Comparison of ENCODE assay signal across 9 cellular contexts in genomic region chr12:46071769-46072624, GRCh38.
DNase-seq lines count a peak whose midpoint lies in the region; ATAC-seq and TF ChIP-seq lines count a peak whose summit lies in the region.
"Had no signal": no experiment of that assay in that cellular context is flagged by ENCODE, and none has a peak within 500 bp of the region (broad histone marks: within the 10 kb centered on the region; RNA-seq: fewer than 3 reads in every experiment).

No MANE protein-coding gene starts in this region.

- H3K9ac ChIP-seq in smooth muscle cell (ENCODE audit: low read depth), result no peak overlapping the region
- H3K9ac ChIP-seq: BLaER1 treated with 17β-estradiol and CSF1 and Interleukin-3, amounts not matched to agents 10 nM and 100 nM had no signal

- WGBS in smooth muscle cell (ENCODE audit: low lambda C conversion rate), result 61% methylated on average over 8 of the region's 8 CpGs

- DNase-seq in NCI-H1436 (lab: John Stamatoyannopoulos, UW) (peak; percentile 69), NCI-H1436 treated with DMSO at 0.1 percent for 48 hours (lab: John Stamatoyannopoulos, UW) (no peak), NCI-H187 (lab: John Stamatoyannopoulos, UW) (peak; percentile 14 to 28), T-helper 22 cell (ENCODE audit: low read depth) (peak; percentile 7), ascending aorta (ENCODE audit: low spot score in 2 of 2) (peak in 1 of 2 donors; percentile 69), hippocampal formation (lab: John Stamatoyannopoulos, UW) (peak; percentile 20 to 28), smooth muscle cell (lab: John Stamatoyannopoulos, UW; ENCODE audit: unreplicated experiment) (peak; percentile 12)

- no peak overlapping the region for H3K4me2 ChIP-seq in smooth muscle cell

- H3K27ac ChIP-seq in ascending aorta (no peak overlapping the region), smooth muscle cell (ENCODE audit: low read depth) (no peak overlapping the region)

- no peak overlapping the region for H3K4me3 ChIP-seq in ascending aorta
- no peak overlapping the region for H3K4me3 ChIP-seq in smooth muscle cell
- H3K4me3 ChIP-seq: BLaER1 treated with 17β-estradiol and CSF1 and Interleukin-3, amounts not matched to agents 10 nM and 100 nM had no signal

- peak overlapping the region; percentile 39 for H2AFZ ChIP-seq in smooth muscle cell (ENCODE audit: low read depth)

- H3K4me1 ChIP-seq in ascending aorta (no peaks in the 10 kb centered on the region), smooth muscle cell (ENCODE audit: low read depth) (no peaks in the 10 kb centered on the region)

- ATAC-seq in HG02840 (IDR thresholded peaks at IDR 0.05; ENCODE audit: low FRiP score, unreplicated experiment), result peak; percentile 92

- H3K9me3 ChIP-seq in ascending aorta, result no peaks in the 10 kb centered on the region
- H3K9me3 ChIP-seq in smooth muscle cell (replicated peaks; ENCODE audit: low read depth), result no peaks in the 10 kb centered on the region

- no peaks in the 10 kb centered on the region for H3F3A ChIP-seq in smooth muscle cell (ENCODE audit: low read depth)

- H3K36me3 ChIP-seq in ascending aorta (no peaks in the 10 kb centered on the region), smooth muscle cell (ENCODE audit: low read depth) (no peaks in the 10 kb centered on the region)
- H3K36me3 ChIP-seq: BLaER1 treated with 17β-estradiol and CSF1 and Interleukin-3, amounts not matched to agents 10 nM and 100 nM had no signal

- peak; percentile 68 to 77 (median 73) for TF ChIP-seq CTCF in ascending aorta (IDR thresholded peaks at IDR 0.05)
- TF ChIP-seq CTCF in smooth muscle cell (IDR thresholded peaks at IDR 0.05; ENCODE audit: borderline replicate concordance, insufficient read depth, poor library complexity, severe bottlenecking), result peak; percentile 88

- no peaks in the 10 kb centered on the region for H4K20me1 ChIP-seq in smooth muscle cell (ENCODE audit: low read depth)
- H4K20me1 ChIP-seq: BLaER1 treated with 17β-estradiol and CSF1 and Interleukin-3, amounts not matched to agents 10 nM and 100 nM had no signal

- intact Hi-C loops in ascending aorta (cut with DNase I), result no loop called here

- H3K79me2 ChIP-seq in smooth muscle cell (ENCODE audit: low read depth), result no peaks in the 10 kb centered on the region

- H3K27me3 ChIP-seq in ascending aorta (no peaks in the 10 kb centered on the region), smooth muscle cell (ENCODE audit: low read depth) (no peaks in the 10 kb centered on the region)
- H3K27me3 ChIP-seq: BLaER1 treated with 17β-estradiol and CSF1 and Interleukin-3, amounts not matched to agents 10 nM and 100 nM had no signal
